18 cellular contexts compared by ENCODE assay signal in genomic region chr11:112352907-112353306, GRCh38.
DNase-seq lines count a peak whose midpoint lies in the region; ATAC-seq and TF ChIP-seq lines count a peak whose summit lies in the region.
"Had no signal": no experiment of that assay in that cellular context is flagged by ENCODE, and none has a peak within 500 bp of the region (broad histone marks: within the 10 kb centered on the region; RNA-seq: fewer than 3 reads in every experiment).

No MANE protein-coding gene starts in this region.

- peaks cover 2 to 6% of the 10 kb centered on the region in 2 experiments; a peak in 3 of 4 replicates for H3K4me1 ChIP-seq in HCT116 (ENCODE audit: control insufficient read depth in 1 of 2, insufficient read depth in 2 of 2, low read length in 2 of 2)
- H3K4me1 ChIP-seq: A549 had no signal

- TF ChIP-seq CTCF in HCT116 (IDR thresholded peaks at IDR 0.05 in 2 of 3, conservative IDR thresholded peaks at IDR 0.05 in 1 of 3; ENCODE audit: borderline replicate concordance in 1 of 3, insufficient read depth in 1 of 3, low read depth in 2 of 3, low read length in 2 of 3): no peak
- no peak for TF ChIP-seq CTCF in fibroblast of mammary gland (conservative IDR thresholded peaks at IDR 0.05; ENCODE audit: control insufficient read depth, insufficient read depth, low read depth, low read length)

- TF ChIP-seq RAD21 in HCT116 (IDR thresholded peaks at IDR 0.05; ENCODE audit: low read depth): no peak

- intact Hi-C loops in HCT116 (cut with micrococcal nuclease): no loop called here

- BruUV-seq in HCT116 (replicated peaks; lab: Mats Ljungman, UMichigan): no TSS peak

- no peaks in the 10 kb centered on the region for H4K20me1 ChIP-seq in HCT116 (ENCODE audit: insufficient read depth)

- ATAC-seq in HCT116: no peak
- ATAC-seq in HG03571 (IDR thresholded peaks at IDR 0.05; ENCODE audit: unreplicated experiment): no peak
- ATAC-seq in GM19324 (IDR thresholded peaks at IDR 0.05; ENCODE audit: low FRiP score, unreplicated experiment): no peak
- ATAC-seq: A549 had no signal

- H3K9me2 ChIP-seq in HCT116 (ENCODE audit: insufficient read depth): no peaks in the 10 kb centered on the region
- H3K9me2 ChIP-seq: SK-N-SH had no signal

- no peak overlapping the region for H3K4me3 ChIP-seq in HCT116 (replicated peaks in 1 of 2; ENCODE audit: low read depth in 1 of 2, low read length in 2 of 2)
- no peak overlapping the region for H3K4me3 ChIP-seq in fibroblast of mammary gland (ENCODE audit: control insufficient read depth, low read depth, low read length)
- H3K4me3 ChIP-seq: A549, PC-9 had no signal

- no peak overlapping the region; the same call in 1 of the 2 replicates for H3K4me2 ChIP-seq in HCT116 (ENCODE audit: low read length)
- H3K4me2 ChIP-seq: A549, PC-9, SK-N-SH had no signal

- no peaks in the 10 kb centered on the region for H3K79me2 ChIP-seq in HCT116 (ENCODE audit: insufficient read depth, low read length)

- RAD21 ChIA-PET in HCT116 (lab: Charles Lee; ENCODE audit: low non-redundant PET in 1 of 2, low total read pairs in 2 of 2, uncharacterized antibody in 2 of 2, unreplicated experiment in 2 of 2): no interaction called here

- DNase-seq in Daoy (ENCODE audit: low read depth): peak; percentile 31
- DNase-seq in HCT116 (ENCODE audit: low read depth, low spot score): no peak
- peak; percentile 23 for DNase-seq in RKO (ENCODE audit: low spot score)
- peak; percentile 11 for DNase-seq in fibroblast of mammary gland (ENCODE audit: low read depth)
- no peak for DNase-seq in AG08395 (ENCODE audit: low spot score)
- no peak for DNase-seq in H4 (ENCODE audit: low spot score)
- DNase-seq: C1 segment of cervical spinal cord, DMS 273 treated with DMSO at 0.1 percent for 48 hours, MV-4-11, NCI-H1417 treated with DMSO at 0.1 percent for 48 hours, NCI-H1930, NCI-H526 treated with DMSO at 0.1 percent for 48 hours, Right ventricle myocardium superior, SK-N-SH had no signal

- CTCF ChIA-PET in HCT116 (lab: Charles Lee): no interaction called here

- H3K9ac ChIP-seq in HCT116 (ENCODE audit: low read length): no peak overlapping the region
- H3K9ac ChIP-seq: SK-N-SH had no signal

- POLR2A ChIA-PET in HCT116 (lab: Charles Lee): no interaction called here

- H3K27me3 ChIP-seq in HCT116 (ENCODE audit: insufficient read depth, low read length): no peaks in the 10 kb centered on the region

- no peak overlapping the region for H2AFZ ChIP-seq in HCT116 (ENCODE audit: low read depth, low read length, poor library complexity, severe bottlenecking)
- H2AFZ ChIP-seq: PC-9 had no signal

- TF ChIP-seq POLR2A in HCT116 (IDR thresholded peaks at IDR 0.05; ENCODE audit: borderline replicate concordance, extremely low read depth, insufficient read depth, insufficient read length): no peak

- no peaks in the 10 kb centered on the region for H3K9me3 ChIP-seq in HCT116 (ENCODE audit: control insufficient read depth in 1 of 2, insufficient read depth in 1 of 2, low read depth in 1 of 2, low read length in 2 of 2)
- H3K9me3 ChIP-seq: A549, SK-N-SH had no signal

- H3K36me3 ChIP-seq in HCT116 (ENCODE audit: control insufficient read depth in 1 of 2, insufficient read depth in 2 of 2, low read length in 2 of 2): no peaks in the 10 kb centered on the region

- H3K27ac ChIP-seq in HCT116 (ENCODE audit: low read depth, low read length): no peak overlapping the region
- H3K27ac ChIP-seq: A549, PC-9 had no signal

TF ChIP-seq in HCT116, 20 proteins besides CTCF, POLR2A, EP300 and RAD21:
- peak; percentile 55; the same call in 1 of the 2 replicates for TF ChIP-seq EGR1 (IDR thresholded peaks at IDR 0.05; ENCODE audit: low read depth)
- no peak for TF ChIP-seq CBX3 (IDR thresholded peaks at IDR 0.05; ENCODE audit: low read depth)

Comparison
In these comparisons a context has a peak if more than half of its experiments do, and no peak if none do; other contexts are left out.
1. DNase-seq: peak in Daoy (single experiment), RKO (single experiment) and fibroblast of mammary gland (single experiment); none in HCT116 (single experiment), AG08395 (single experiment) and H4 (single experiment).